In genomic region chr9:121277518-121278275, GRCh38 we compare ENCODE assay signal across 11 cellular contexts. TPM values are rescaled to one million over a fixed set of nuclear protein-coding genes. Genes with fewer than 3 reads are reported as not detected.
A peak's percentile ranks its signal among the peaks of the same experiment; 100 is the strongest.
DNase-seq lines count a peak whose midpoint lies in the region; ATAC-seq and TF ChIP-seq lines count a peak whose summit lies in the region.
"Had no signal": no experiment of that assay in that cellular context is flagged by ENCODE, and none has a peak within 500 bp of the region (broad histone marks: within the 10 kb centered on the region; RNA-seq: fewer than 3 reads in every experiment).

No MANE protein-coding gene starts in this region.

- no peak for DNase-seq in left ventricle myocardium inferior
- no peak for DNase-seq in left cardiac atrium
- peak; percentile 63 for DNase-seq in osteoblast (ENCODE audit: insufficient read length, low spot score, missing footprints)
- DNase-seq in vagina (ENCODE audit: extremely low spot score in 2 of 2), result no peak
- DNase-seq in NCI-H2227 (lab: John Stamatoyannopoulos, UW; ENCODE audit: unreplicated experiment), result no peak
- no peak for DNase-seq in NCI-H1694 (lab: John Stamatoyannopoulos, UW)
- DNase-seq: activated CD8-positive, alpha-beta T cell treated with anti-CD3 and anti-CD28 coated beads, Interleukin-2, amount 10 ng/mL, durations not matched to agents 7 days and 5 days; NCI-H446 treated with DMSO at 0.1 percent for 48 hours had no signal

- H3K27me3 ChIP-seq in left ventricle myocardium inferior (ENCODE audit: low read depth) (no peaks in the 10 kb centered on the region), esophagus (ENCODE audit: control insufficient read depth in 1 of 2, insufficient read depth in 2 of 2, low read length in 2 of 2) (no peaks in the 10 kb centered on the region), osteoblast (ENCODE audit: insufficient read depth, low read length) (no peaks in the 10 kb centered on the region), vagina (no peaks in the 10 kb centered on the region)
- H3K27me3 ChIP-seq: cardiac muscle cell had no signal

- H4K20me1 ChIP-seq in osteoblast (ENCODE audit: insufficient read depth, low read length), result peaks cover 33% of the 10 kb centered on the region

- peak overlapping the region; percentile 82 for H3K4me2 ChIP-seq in osteoblast (ENCODE audit: insufficient read depth, low read length)

- H3K4me3 ChIP-seq in left ventricle myocardium inferior (no peak overlapping the region), esophagus (ENCODE audit: low read depth in 1 of 2, low read length in 2 of 2) (no peak overlapping the region), osteoblast (ENCODE audit: insufficient read depth, low read length) (peak overlapping the region; percentile 42), vagina (peak overlapping the region in 1 of 2 donors; percentile 22)
- H3K4me3 ChIP-seq: cardiac muscle cell had no signal

- no peaks in the 10 kb centered on the region for H3K36me3 ChIP-seq in left ventricle myocardium inferior
- no peaks in the 10 kb centered on the region for H3K36me3 ChIP-seq in esophagus (ENCODE audit: control insufficient read depth in 2 of 2, insufficient read depth in 2 of 2, low read length in 1 of 2)
- H3K36me3 ChIP-seq in osteoblast (ENCODE audit: insufficient read depth, low read length), result no peaks in the 10 kb centered on the region
- no peaks in the 10 kb centered on the region for H3K36me3 ChIP-seq in vagina
- H3K36me3 ChIP-seq: cardiac muscle cell had no signal

- TF ChIP-seq CTCF in left ventricle myocardium inferior (IDR thresholded peaks at IDR 0.05; ENCODE audit: borderline replicate concordance), result no peak
- TF ChIP-seq CTCF in osteoblast (IDR thresholded peaks at IDR 0.05; ENCODE audit: extremely low read depth, low read depth, low read length), result no peak
- no peak for TF ChIP-seq CTCF in vagina (IDR thresholded peaks at IDR 0.05)

- 51 to 56% methylated on average over 3 of the region's 3 CpGs for WGBS in esophagus, 2 donors

- H3K4me1 ChIP-seq in left ventricle myocardium inferior (peaks cover 83% of the 10 kb centered on the region), esophagus (ENCODE audit: control insufficient read depth in 2 of 2, insufficient read depth in 2 of 2, low read length in 1 of 2) (peaks cover 17 to 26% of the 10 kb centered on the region in 2 donors), osteoblast (ENCODE audit: insufficient read depth, low read length) (peaks cover 94% of the 10 kb centered on the region), vagina (peaks cover 95% of the 10 kb centered on the region)

- H3K27ac ChIP-seq in left ventricle myocardium inferior (replicated peaks) (peak overlapping the region; percentile 98), esophagus (ENCODE audit: low read depth in 2 of 2, low read length in 1 of 2) (peak overlapping the region; percentile 88 to 98), osteoblast (ENCODE audit: low read depth, low read length) (peak overlapping the region; percentile 84), vagina (peak overlapping the region; percentile 97)
- H3K27ac ChIP-seq: cardiac muscle cell had no signal

- peaks cover 74% of the 10 kb centered on the region for H3K79me2 ChIP-seq in osteoblast (ENCODE audit: insufficient read depth, low read length)

- no peak overlapping the region for H2AFZ ChIP-seq in osteoblast (ENCODE audit: low read length)

- TF ChIP-seq POLR2A in vagina (IDR thresholded peaks at IDR 0.05), result no peak

- ATAC-seq in left cardiac atrium (no peak), GM21576 (IDR thresholded peaks at IDR 0.05; ENCODE audit: unreplicated experiment) (no peak)

- H3K9me3 ChIP-seq in left ventricle myocardium inferior (replicated peaks) (no peaks in the 10 kb centered on the region), esophagus (ENCODE audit: control insufficient read depth in 2 of 2, insufficient read depth in 1 of 2, low read depth in 1 of 2, low read length in 1 of 2) (no peaks in the 10 kb centered on the region), osteoblast (ENCODE audit: low read depth, low read length) (no peaks in the 10 kb centered on the region), vagina (no peaks in the 10 kb centered on the region)

- intact Hi-C loops in left ventricle myocardium inferior (cut with micrococcal nuclease), result no loop called here
- intact Hi-C loops in left cardiac atrium (cut with DNase I), result loop anchor here in 1 of 2 donors (5.0 kb wide), 1 partner anchor 35 kb away; no protein-coding TSS in a partner anchor
- intact Hi-C loops in vagina (cut with DNase I), result no loop called here

RNA-seq across cellular contexts. Expression of gene GSN, which starts 9.7 kb away (rescaled TPM):
- total RNA-seq in left ventricle myocardium inferior (758 TPM), left cardiac atrium (1,000 to 10,000 TPM in 1 of 2 donors, 100 to 1,000 TPM in 1; 881 to 1,287 TPM), osteoblast (372 and 405 TPM in 2 replicates), vagina (2,053 TPM)
- 100 to 1,000 TPM; 198 to 418 TPM for polyA plus RNA-seq in esophagus
